8 cellular contexts compared by ENCODE assay signal in the genomic region with DNA sequence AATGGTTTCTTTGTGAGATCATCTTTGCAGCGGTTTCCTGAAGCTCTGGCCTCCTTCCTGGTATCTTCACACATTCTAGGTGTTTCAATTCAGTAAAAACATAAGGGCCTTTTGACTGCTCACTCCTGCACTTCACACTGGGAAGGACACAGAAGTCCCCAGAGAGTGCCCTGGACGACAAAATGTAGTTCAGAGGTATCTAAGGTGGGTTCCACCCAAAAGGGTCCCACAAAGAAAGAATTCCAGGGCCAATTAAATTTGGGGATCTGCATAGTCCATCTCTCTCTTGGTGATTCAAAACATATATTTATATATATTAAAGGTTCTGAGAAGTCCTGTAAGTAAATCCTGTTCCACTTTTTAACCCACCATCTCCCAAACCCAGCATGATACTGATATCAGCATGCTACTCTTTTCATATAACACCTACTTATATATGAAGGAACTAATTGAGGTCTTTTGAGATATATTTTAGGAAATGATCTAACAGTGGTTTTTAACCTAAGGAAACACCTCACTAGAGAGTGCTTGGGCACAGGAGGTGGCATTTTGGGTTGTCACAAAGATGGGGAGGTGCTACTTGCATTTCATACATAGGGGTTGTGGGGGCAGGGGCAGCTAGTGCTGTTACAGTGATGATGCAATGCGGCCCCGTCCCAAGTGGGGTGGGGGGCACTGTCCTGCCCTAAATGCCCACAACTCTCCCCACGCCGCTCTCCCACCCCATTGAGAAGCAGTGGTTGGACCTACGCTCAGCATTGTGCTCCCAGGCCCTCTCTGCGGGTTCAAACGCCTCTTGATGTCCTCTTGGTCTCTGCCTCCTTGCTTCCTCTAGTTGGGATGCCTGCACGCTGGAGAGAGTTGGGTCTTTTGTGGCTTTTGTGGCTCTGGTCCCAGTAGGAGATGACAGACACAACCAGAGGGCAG.
DNase-seq lines count a peak whose midpoint lies in the region; ATAC-seq and TF ChIP-seq lines count a peak whose summit lies in the region.

No MANE protein-coding gene starts in this region.

- H3K9me3 ChIP-seq in OCI-LY7 (ENCODE audit: low read length): no peaks in the 10 kb centered on the region
- no peaks in the 10 kb centered on the region for H3K9me3 ChIP-seq in left lung

- DNase-seq in DMS153 treated with DMSO at 0.1 percent for 48 hours (lab: John Stamatoyannopoulos, UW; ENCODE audit: unreplicated experiment) (peak; percentile 27), DMS153 (lab: John Stamatoyannopoulos, UW) (no peak), OCI-LY7 (ENCODE audit: low spot score) (peak; percentile 57), left lung (peak in 1 of 2 donors; percentile 49), NCI-H1048 (lab: John Stamatoyannopoulos, UW) (no peak)
- DNase-seq in activated effector memory CD4-positive, alpha-beta T cell treated with anti-CD3 and anti-CD28 coated beads, Interleukin-2, amount 50 U/mL, for 16 hours: peak; percentile 80
- peak; percentile 39 to 43 for DNase-seq in stimulated activated CD8-positive, alpha-beta memory T cell treated with anti-CD3 and anti-CD28 coated beads, Interleukin-7, amount 100 ng/mL, for 1 hour (ENCODE audit: low read depth in 2 of 2)

- H2AFZ ChIP-seq in OCI-LY7 (ENCODE audit: low read length): peak overlapping the region; percentile 48; the same call in 1 of the 2 replicates

- H3K27ac ChIP-seq in OCI-LY7 (ENCODE audit: low read depth, low read length, poor library complexity, severe bottlenecking): peak overlapping the region; percentile 93
- H3K27ac ChIP-seq in left lung: peak overlapping the region; percentile 94 to 96

- ATAC-seq in left lung (no peak), HG03280 (IDR thresholded peaks at IDR 0.05; ENCODE audit: unreplicated experiment) (no peak)

- CTCF ChIA-PET in OCI-LY7 (lab: Charles Lee; ENCODE audit: unreplicated experiment): interaction anchor here (0.6 to 1.5 kb wide), 6 partner anchors 59 to 140 kb away, joined by 3 to 5 read pairs (median 3); no protein-coding TSS in a partner anchor

- no peaks in the 10 kb centered on the region for H3K36me3 ChIP-seq in OCI-LY7 (ENCODE audit: insufficient read depth, low read length)
- no peaks in the 10 kb centered on the region for H3K36me3 ChIP-seq in left lung

- POLR2A ChIA-PET in OCI-LY7 (lab: Charles Lee): interaction anchor here (0.5 to 15.9 kb wide), 12 partner anchors 13 to 173 kb away, joined by 3 to 261 read pairs (median 7); partner anchors contain the start of gene ARF6

- no peaks in the 10 kb centered on the region for H3K9me2 ChIP-seq in OCI-LY7 (ENCODE audit: insufficient read depth, low read length)

- no peaks in the 10 kb centered on the region for H4K20me1 ChIP-seq in OCI-LY7 (ENCODE audit: insufficient read depth, low read length)

- peaks cover 5% of the 10 kb centered on the region; the same call in 1 of the 2 replicates for H3K79me2 ChIP-seq in OCI-LY7 (ENCODE audit: insufficient read depth, low read depth, low read length)

- peak overlapping the region; percentile 86 for H3K4me2 ChIP-seq in OCI-LY7 (ENCODE audit: low read length)

- peaks cover 0 to 7% of the 10 kb centered on the region in 2 donors for H3K27me3 ChIP-seq in left lung

- H3K4me1 ChIP-seq in OCI-LY7 (ENCODE audit: insufficient read depth, low read length, poor library complexity, severe bottlenecking): peaks cover 79% of the 10 kb centered on the region
- peaks cover 40 to 70% of the 10 kb centered on the region in 2 donors for H3K4me1 ChIP-seq in left lung

- intact Hi-C loops in OCI-LY7 (cut with micrococcal nuclease; ENCODE audit: unreplicated experiment): loop anchor here (2.0 to 5.0 kb wide), 6 partner anchors 41 to 530 kb away; partner anchors contain the start of genes LRR1 and MAP4K5
- intact Hi-C loops in left lung (cut with DNase I): loop anchor here in 1 of 2 donors (5.0 kb wide), 1 partner anchor 110 kb away; the partner anchor contains the start of gene ARF6

- BruUV-seq in OCI-LY7 (replicated peaks; lab: Mats Ljungman, UMichigan): TSS peak; percentile 48

- H3K4me3 ChIP-seq in OCI-LY7 (ENCODE audit: low read depth, low read length, poor library complexity, severe bottlenecking): peak overlapping the region; percentile 67
- peak overlapping the region; percentile 44 to 45 for H3K4me3 ChIP-seq in left lung

- TF ChIP-seq CTCF in OCI-LY7 (conservative IDR thresholded peaks at IDR 0.05; ENCODE audit: low read length) (no peak), left lung (IDR thresholded peaks at IDR 0.05) (no peak)

Comparison
In these comparisons a context has a peak if more than half of its experiments do, and no peak if none do; other contexts are left out.
1. DNase-seq: peak in DMS153 treated with DMSO at 0.1 percent for 48 hours (single experiment), OCI-LY7 (single experiment), activated effector memory CD4-positive, alpha-beta T cell treated with anti-CD3 and anti-CD28 coated beads, Interleukin-2, amount 50 U/mL, for 16 hours (single experiment) and stimulated activated CD8-positive, alpha-beta memory T cell treated with anti-CD3 and anti-CD28 coated beads, Interleukin-7, amount 100 ng/mL, for 1 hour (2 of 2); none in DMS153 (single experiment) and NCI-H1048 (single experiment).